In the genomic region with DNA sequence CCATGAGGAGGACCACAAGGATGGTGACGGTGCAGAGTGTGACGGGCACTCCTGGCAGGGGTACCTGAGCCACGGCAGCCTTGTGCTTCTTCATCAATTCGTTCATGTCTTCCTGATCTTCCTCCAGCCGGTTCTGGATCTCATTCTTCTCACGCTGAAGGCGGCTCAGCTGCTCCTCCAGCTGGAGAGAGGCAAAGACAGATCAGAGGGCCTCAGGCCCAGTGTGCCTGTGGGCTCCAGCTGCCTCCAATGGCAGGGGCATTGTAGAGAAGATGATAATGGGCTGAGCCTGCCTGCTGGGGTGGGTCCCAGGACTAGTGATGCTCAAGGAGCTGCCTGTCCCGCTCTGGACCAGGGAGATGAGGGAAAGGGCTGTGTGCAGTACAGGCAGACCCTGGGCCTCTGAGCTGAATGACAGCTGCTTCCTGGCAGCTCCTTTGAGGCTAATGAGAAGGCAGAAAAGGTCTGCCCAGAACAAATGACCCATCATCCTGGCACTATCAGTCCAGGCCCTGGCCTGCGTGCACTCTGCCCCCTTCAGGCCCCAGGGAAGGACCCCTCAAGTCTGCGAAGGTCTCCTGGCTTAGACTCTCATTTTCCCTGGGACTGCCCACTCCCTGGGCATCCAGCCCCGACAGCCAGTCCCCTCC, we compare ENCODE assay signal across 15 cellular contexts. TPM values are rescaled to one million over a fixed set of nuclear protein-coding genes. Genes with fewer than 3 reads are reported as not detected.
DNase-seq lines count a peak whose midpoint lies in the region; ATAC-seq and TF ChIP-seq lines count a peak whose summit lies in the region.
"Had no signal": no experiment of that assay in that cellular context is flagged by ENCODE, and none has a peak within 500 bp of the region (broad histone marks: within the 10 kb centered on the region; RNA-seq: fewer than 3 reads in every experiment).

No MANE protein-coding gene starts in this region.

- peaks cover 44% of the 10 kb centered on the region for H3K36me3 Mint-ChIP-seq in WTC11

- H3K27me3 Mint-ChIP-seq in stimulated activated naive CD8-positive, alpha-beta T cell treated with anti-CD3 and anti-CD28 coated beads, Interleukin-15, amount 100 ng/mL, for 72 hours, result no peaks in the 10 kb centered on the region
- no peaks in the 10 kb centered on the region for H3K27me3 Mint-ChIP-seq in WTC11 (ENCODE audit: low read depth)
- H3K27me3 Mint-ChIP-seq: activated T-helper 17 cell treated with anti-CD3 and anti-CD28 coated beads, Interleukin-2, amount 50 U/mL, for 72 hours had no signal

- no peak for ATAC-seq in stimulated activated naive CD8-positive, alpha-beta T cell treated with anti-CD3 and anti-CD28 coated beads, Interleukin-15, amount 100 ng/mL, for 72 hours
- ATAC-seq in stimulated activated naive CD8-positive, alpha-beta T cell treated with anti-CD3 and anti-CD28 coated beads, Interleukin-15, Interleukin-2, amounts not matched to agents 100 U/mL and 50 U/mL, for 24 hours, result no peak
- ATAC-seq in WTC11 (no peak; the same call in 1 of the 2 replicates), HG02885 (IDR thresholded peaks at IDR 0.05; ENCODE audit: poor library complexity, unreplicated experiment) (no peak)
- ATAC-seq: activated T-helper 17 cell treated with anti-CD3 and anti-CD28 coated beads, Interleukin-2, amount 50 U/mL, for 72 hours; left cardiac atrium had no signal

- POLR2A ChIA-PET in WTC11 (lab: Charles Lee), result no interaction called here

- H3K4me1 Mint-ChIP-seq in stimulated activated naive CD8-positive, alpha-beta T cell treated with anti-CD3 and anti-CD28 coated beads, Interleukin-15, amount 100 ng/mL, for 72 hours, result no peaks in the 10 kb centered on the region
- peaks cover 30% of the 10 kb centered on the region for H3K4me1 Mint-ChIP-seq in WTC11
- H3K4me1 Mint-ChIP-seq: activated T-helper 17 cell treated with anti-CD3 and anti-CD28 coated beads, Interleukin-2, amount 50 U/mL, for 72 hours had no signal

- H3K27ac Mint-ChIP-seq in stimulated activated naive CD8-positive, alpha-beta T cell treated with anti-CD3 and anti-CD28 coated beads, Interleukin-15, amount 100 ng/mL, for 72 hours, result peak overlapping the region; percentile 29 to 88
- H3K27ac Mint-ChIP-seq in WTC11, result peak overlapping the region; percentile 66
- H3K27ac Mint-ChIP-seq: activated T-helper 17 cell treated with anti-CD3 and anti-CD28 coated beads, Interleukin-2, amount 50 U/mL, for 72 hours had no signal

- DNase-seq in stimulated activated naive CD8-positive, alpha-beta T cell treated with anti-CD3 and anti-CD28 coated beads, Interleukin-15, amount 100 ng/mL, for 72 hours, result no peak
- DNase-seq in stimulated activated naive CD8-positive, alpha-beta T cell treated with anti-CD3 and anti-CD28 coated beads, Interleukin-15, Interleukin-2, amounts not matched to agents 100 U/mL and 50 U/mL, for 24 hours, result no peak
- DNase-seq in WTC11 (ENCODE audit: low spot score) (no peak), hypothalamus (lab: John Stamatoyannopoulos, UW) (peak in 30 of 51 donors; percentile 7 to 71 (median 36)), NCI-H2081 treated with DMSO at 0.1 percent for 48 hours (lab: John Stamatoyannopoulos, UW) (no peak)
- no peak for DNase-seq in stimulated activated CD4-positive, alpha-beta T cell treated with anti-CD3 and anti-CD28 coated beads, Interleukin-2, amount 100 ng/mL, for 24 hours
- DNase-seq: DMS153; left cardiac atrium; NCI-H1105 treated with DMSO at 0.1 percent for 48 hours; stimulated activated CD4-positive, alpha-beta T cell treated with anti-CD3 and anti-CD28 coated beads, Interleukin-12 subunit alpha, Interleukin-12 subunit beta, amount 100 ng/mL, for 4 hours had no signal

- CTCF ChIA-PET in WTC11 (lab: Charles Lee), result interaction anchor here (0.6 to 6.0 kb wide), 28 partner anchors 8 to 482 kb away, joined by 3 to 78 read pairs (median 4); a partner anchor contains a TSS

- no peak overlapping the region for H3K4me3 Mint-ChIP-seq in stimulated activated naive CD8-positive, alpha-beta T cell treated with anti-CD3 and anti-CD28 coated beads, Interleukin-15, amount 100 ng/mL, for 72 hours
- no peak overlapping the region for H3K4me3 Mint-ChIP-seq in WTC11
- H3K4me3 Mint-ChIP-seq: activated T-helper 17 cell treated with anti-CD3 and anti-CD28 coated beads, Interleukin-2, amount 50 U/mL, for 72 hours had no signal

- no peak for TF ChIP-seq CTCF in WTC11 (IDR thresholded peaks at IDR 0.05)

- peak overlapping the region; percentile 81 for H3K27ac ChIP-seq in temporal lobe (ENCODE audit: low read depth, low read length)
- H3K27ac ChIP-seq: KMS-11, prostate gland had no signal

- no peaks in the 10 kb centered on the region for H3K9me3 Mint-ChIP-seq in stimulated activated naive CD8-positive, alpha-beta T cell treated with anti-CD3 and anti-CD28 coated beads, Interleukin-15, amount 100 ng/mL, for 72 hours
- H3K9me3 Mint-ChIP-seq in WTC11, result no peaks in the 10 kb centered on the region
- H3K9me3 Mint-ChIP-seq: activated T-helper 17 cell treated with anti-CD3 and anti-CD28 coated beads, Interleukin-2, amount 50 U/mL, for 72 hours had no signal

TF ChIP-seq in WTC11, 78 proteins besides CTCF, POLR2A, EP300 and RAD21:
- TF ChIP-seq, protein P1, sequence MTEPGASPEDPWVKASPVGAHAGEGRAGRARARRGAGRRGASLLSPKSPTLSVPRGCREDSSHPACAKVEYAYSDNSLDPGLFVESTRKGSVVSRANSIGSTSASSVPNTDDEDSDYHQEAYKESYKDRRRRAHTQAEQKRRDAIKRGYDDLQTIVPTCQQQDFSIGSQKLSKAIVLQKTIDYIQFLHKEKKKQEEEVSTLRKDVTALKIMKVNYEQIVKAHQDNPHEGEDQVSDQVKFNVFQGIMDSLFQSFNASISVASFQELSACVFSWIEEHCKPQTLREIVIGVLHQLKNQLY (CRISPR knock-in tag; IDR thresholded peaks at IDR 0.05), result no peak
- 0 out of 2 replicates have a peak, but pooled peaks have one; percentile 36 for TF ChIP-seq TP53 (CRISPR knock-in tag; IDR thresholded peaks at IDR 0.05)
- TF ChIP-seq, protein P2, sequence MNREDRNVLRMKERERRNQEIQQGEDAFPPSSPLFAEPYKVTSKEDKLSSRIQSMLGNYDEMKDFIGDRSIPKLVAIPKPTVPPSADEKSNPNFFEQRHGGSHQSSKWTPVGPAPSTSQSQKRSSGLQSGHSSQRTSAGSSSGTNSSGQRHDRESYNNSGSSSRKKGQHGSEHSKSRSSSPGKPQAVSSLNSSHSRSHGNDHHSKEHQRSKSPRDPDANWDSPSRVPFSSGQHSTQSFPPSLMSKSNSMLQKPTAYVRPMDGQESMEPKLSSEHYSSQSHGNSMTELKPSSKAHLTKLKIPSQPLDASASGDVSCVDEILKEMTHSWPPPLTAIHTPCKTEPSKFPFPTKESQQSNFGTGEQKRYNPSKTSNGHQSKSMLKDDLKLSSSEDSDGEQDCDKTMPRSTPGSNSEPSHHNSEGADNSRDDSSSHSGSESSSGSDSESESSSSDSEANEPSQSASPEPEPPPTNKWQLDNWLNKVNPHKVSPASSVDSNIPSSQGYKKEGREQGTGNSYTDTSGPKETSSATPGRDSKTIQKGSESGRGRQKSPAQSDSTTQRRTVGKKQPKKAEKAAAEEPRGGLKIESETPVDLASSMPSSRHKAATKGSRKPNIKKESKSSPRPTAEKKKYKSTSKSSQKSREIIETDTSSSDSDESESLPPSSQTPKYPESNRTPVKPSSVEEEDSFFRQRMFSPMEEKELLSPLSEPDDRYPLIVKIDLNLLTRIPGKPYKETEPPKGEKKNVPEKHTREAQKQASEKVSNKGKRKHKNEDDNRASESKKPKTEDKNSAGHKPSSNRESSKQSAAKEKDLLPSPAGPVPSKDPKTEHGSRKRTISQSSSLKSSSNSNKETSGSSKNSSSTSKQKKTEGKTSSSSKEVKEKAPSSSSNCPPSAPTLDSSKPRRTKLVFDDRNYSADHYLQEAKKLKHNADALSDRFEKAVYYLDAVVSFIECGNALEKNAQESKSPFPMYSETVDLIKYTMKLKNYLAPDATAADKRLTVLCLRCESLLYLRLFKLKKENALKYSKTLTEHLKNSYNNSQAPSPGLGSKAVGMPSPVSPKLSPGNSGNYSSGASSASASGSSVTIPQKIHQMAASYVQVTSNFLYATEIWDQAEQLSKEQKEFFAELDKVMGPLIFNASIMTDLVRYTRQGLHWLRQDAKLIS (CRISPR knock-in tag; IDR thresholded peaks at IDR 0.05; ENCODE audit: borderline replicate concordance), result no peak

RNA-seq across cellular contexts. Expression of a gene that starts 47.9 kb away (rescaled TPM):
- total RNA-seq in WTC11 (2021) (32.4 to 34.2 TPM (median 34.1 TPM) in 3 replicates), temporal lobe (3.0 TPM)

Comparison
In these comparisons a context has a peak if more than half of its experiments do, and no peak if none do; other contexts are left out.
1. DNase-seq: peak in hypothalamus (30 of 51); none in stimulated activated naive CD8-positive, alpha-beta T cell treated with anti-CD3 and anti-CD28 coated beads, Interleukin-15, amount 100 ng/mL, for 72 hours (0 of 2), stimulated activated naive CD8-positive, alpha-beta T cell treated with anti-CD3 and anti-CD28 coated beads, Interleukin-15, Interleukin-2, amounts not matched to agents 100 U/mL and 50 U/mL, for 24 hours (single experiment), WTC11 (single experiment), NCI-H2081 treated with DMSO at 0.1 percent for 48 hours (single experiment) and stimulated activated CD4-positive, alpha-beta T cell treated with anti-CD3 and anti-CD28 coated beads, Interleukin-2, amount 100 ng/mL, for 24 hours (0 of 2).